Comparison of ENCODE assay signal across 10 cellular contexts in genomic region chr12:54052745-54053624, GRCh38. TPM values are rescaled to one million over a fixed set of nuclear protein-coding genes. Genes with fewer than 3 reads are reported as not detected.
DNase-seq lines count a peak whose midpoint lies in the region; ATAC-seq lines count a peak whose summit lies in the region.
"Had no signal": no experiment of that assay in that cellular context is flagged by ENCODE, and none has a peak within 500 bp of the region (broad histone marks: within the 10 kb centered on the region; RNA-seq: fewer than 3 reads in every experiment).

No MANE protein-coding gene starts in this region.

- peak overlapping the region; percentile 25 for H3K4me3 ChIP-seq in skeletal muscle cell (ENCODE audit: low read depth, low read length)
- H3K4me3 ChIP-seq: BLaER1 had no signal

- peak; percentile 62 for ATAC-seq in HG02852 (IDR thresholded peaks at IDR 0.05; ENCODE audit: unreplicated experiment)
- peak; percentile 53 for ATAC-seq in Right ventricle myocardium superior (ENCODE audit: poor library complexity)

- intact Hi-C loops in Right ventricle myocardium superior (cut with DNase I) = no loop called here

- DNase-seq in SIG-M5 treated with dmso at 0.1 percent for 504 hours (lab: John Stamatoyannopoulos, UW; ENCODE audit: unreplicated experiment) (peak; percentile 16), SIG-M5 (lab: John Stamatoyannopoulos, UW) (no peak), SK-N-DZ (ENCODE audit: low spot score) (peak; percentile 60), Right ventricle myocardium superior (no peak), skeletal muscle cell (ENCODE audit: low read depth) (no peak), T1000 (lab: John Stamatoyannopoulos, UW) (no peak)
- no peak for DNase-seq in stimulated activated CD4-positive, alpha-beta T cell treated with anti-CD3 and anti-CD28 coated beads, Interleukin-1b, Interleukin-23, amount 100 ng/mL, for 48 hours

RNA-seq across cellular contexts. Expression of gene HOXC4, which starts 0.7 kb away (rescaled TPM):
- 4.8 and 5.1 TPM in 2 replicates for polyA plus RNA-seq in SK-N-DZ (2014; cell fraction: cytosol; rRNA removed)
- polyA plus RNA-seq in SK-N-DZ (2014; cell fraction: nucleus; rRNA removed) = 3.3 and 7.9 TPM in 2 replicates
- total RNA-seq in Right ventricle myocardium superior = not detected
- total RNA-seq: dermis microvascular lymphatic vessel endothelial cell had no signal

RNA-seq across cellular contexts. Expression of gene HOXC5, which starts 20.1 kb away (rescaled TPM):
- polyA plus RNA-seq in SK-N-DZ (2014; cell fraction: cytosol; rRNA removed) = 1.6 TPM in 1 of 2 replicates, not detected in the other
- polyA plus RNA-seq in SK-N-DZ (2014; cell fraction: nucleus; rRNA removed) = 0.09 TPM in 1 of 2 replicates, not detected in the other
- not detected for total RNA-seq in Right ventricle myocardium superior
- total RNA-seq: dermis microvascular lymphatic vessel endothelial cell had no signal

RNA-seq across cellular contexts. Expression of gene HOXC6, which starts 24.7 kb away (rescaled TPM):
- 0.68 and 0.74 TPM in 2 replicates for polyA plus RNA-seq in SK-N-DZ (2014; cell fraction: cytosol; rRNA removed)
- polyA plus RNA-seq in SK-N-DZ (2014; cell fraction: nucleus; rRNA removed) = 0.87 TPM in 1 of 2 replicates, not detected in the other
- 0.30 TPM for total RNA-seq in Right ventricle myocardium superior
- total RNA-seq: dermis microvascular lymphatic vessel endothelial cell had no signal

RNA-seq across cellular contexts. Expression of gene HOXC8, which starts 44.2 kb away (rescaled TPM):
- not detected in 2 replicates for polyA plus RNA-seq in SK-N-DZ (2014; cell fraction: cytosol; rRNA removed)
- not detected in 2 replicates for polyA plus RNA-seq in SK-N-DZ (2014; cell fraction: nucleus; rRNA removed)
- not detected for total RNA-seq in Right ventricle myocardium superior
- total RNA-seq: dermis microvascular lymphatic vessel endothelial cell had no signal

RNA-seq across cellular contexts. Expression of gene HOXC9, which starts 53.0 kb away (rescaled TPM):
- polyA plus RNA-seq in SK-N-DZ (2014; cell fraction: cytosol; rRNA removed) = 1.4 TPM in 1 of 2 replicates, not detected in the other
- 0.25 TPM in 1 of 2 replicates, not detected in the other for polyA plus RNA-seq in SK-N-DZ (2014; cell fraction: nucleus; rRNA removed)
- total RNA-seq in Right ventricle myocardium superior = not detected

Comparison
In these comparisons a context has a peak if more than half of its experiments do, and no peak if none do; other contexts are left out.
1. DNase-seq: peak in SIG-M5 treated with dmso at 0.1 percent for 504 hours (single experiment) and SK-N-DZ (single experiment); none in SIG-M5 (single experiment), Right ventricle myocardium superior (single experiment), skeletal muscle cell (single experiment), T1000 (single experiment) and stimulated activated CD4-positive, alpha-beta T cell treated with anti-CD3 and anti-CD28 coated beads, Interleukin-1b, Interleukin-23, amount 100 ng/mL, for 48 hours (single experiment).